8 cellular contexts compared by ENCODE assay signal in the genomic region with DNA sequence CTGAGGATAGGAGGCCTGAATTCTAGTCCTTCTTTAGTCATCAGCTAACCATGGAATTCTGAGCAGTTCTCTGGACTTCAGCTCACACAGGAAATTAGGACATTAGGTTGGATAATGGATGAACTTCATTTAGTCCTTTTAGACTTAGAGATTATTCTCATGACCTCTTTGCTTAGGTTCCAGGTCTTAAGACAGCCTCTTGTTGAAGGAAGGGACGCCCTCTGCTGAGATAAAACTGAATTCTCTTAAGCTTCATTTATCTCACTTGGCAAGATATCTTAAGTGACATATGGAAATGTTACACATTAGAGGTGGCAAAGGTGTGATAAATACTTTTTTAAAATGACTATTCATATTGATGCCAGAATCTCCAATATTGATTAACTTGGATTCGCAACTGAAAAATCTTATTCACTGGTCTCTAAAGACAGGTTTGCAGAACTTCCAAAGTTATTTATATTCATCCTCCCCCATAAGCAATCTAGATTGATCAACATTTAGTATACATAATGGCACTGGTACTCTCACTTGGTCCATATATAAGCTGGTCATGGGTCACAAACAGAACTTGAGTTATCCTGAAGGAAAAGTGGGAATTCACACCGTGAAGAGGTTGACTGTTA. TPM values are rescaled to one million over a fixed set of nuclear protein-coding genes. Genes with fewer than 3 reads are reported as not detected.
DNase-seq lines count a peak whose midpoint lies in the region; ATAC-seq and TF ChIP-seq lines count a peak whose summit lies in the region.

No MANE protein-coding gene starts in this region.

- no peaks in the 10 kb centered on the region for H3K27me3 ChIP-seq in vagina

- no peaks in the 10 kb centered on the region for H3K36me3 ChIP-seq in vagina

- ATAC-seq in GM18502 (IDR thresholded peaks at IDR 0.05; ENCODE audit: poor library complexity, unreplicated experiment), result peak; percentile 63
- no peak for ATAC-seq in activated T-cell treated with anti-CD3 and anti-CD28 coated beads, Interleukin-2, amount 50 U/mL, for 4 hours

- H3K27ac ChIP-seq in vagina, result no peak overlapping the region

- peaks cover 12% of the 10 kb centered on the region for H3K9me3 Mint-ChIP-seq in activated T-cell treated with anti-CD3 and anti-CD28 coated beads, Interleukin-2, amount 50 U/mL, for 4 hours

- no peaks in the 10 kb centered on the region for H3K36me3 Mint-ChIP-seq in activated T-cell treated with anti-CD3 and anti-CD28 coated beads, Interleukin-2, amount 50 U/mL, for 4 hours (ENCODE audit: insufficient read depth)

- DNase-seq in ACHN (peak; percentile 62), MV-4-11 (lab: John Stamatoyannopoulos, UW) (peak; percentile 82), amniotic epithelial cell (ENCODE audit: low read depth) (peak; percentile 89), iris pigment epithelial cell (ENCODE audit: low read depth) (peak; percentile 92), vagina (ENCODE audit: extremely low spot score in 2 of 2) (no peak), HuH-7.5 (ENCODE audit: low spot score) (no peak)
- DNase-seq in activated T-cell treated with anti-CD3 and anti-CD28 coated beads, Interleukin-2, amount 50 U/mL, for 4 hours, result no peak

- H3K9me3 ChIP-seq in vagina, result no peaks in the 10 kb centered on the region

- no peak overlapping the region for H3K4me3 Mint-ChIP-seq in activated T-cell treated with anti-CD3 and anti-CD28 coated beads, Interleukin-2, amount 50 U/mL, for 4 hours

- peaks cover 4% of the 10 kb centered on the region for H3K27me3 Mint-ChIP-seq in activated T-cell treated with anti-CD3 and anti-CD28 coated beads, Interleukin-2, amount 50 U/mL, for 4 hours (ENCODE audit: low read depth)

- intact Hi-C loops in vagina (cut with DNase I), result no loop called here

- in situ Hi-C loops in ACHN (cut with HindIII; ENCODE audit: low pct_ligation_motif_present, low pct_unique_long_range_greater_than_20kb, low sequenced_read_pairs), result no loop called here

- H3K4me1 ChIP-seq in vagina, result no peaks in the 10 kb centered on the region

- peak in 2 of 3 experiments; percentile 41 to 59 for TF ChIP-seq CTCF in vagina (IDR thresholded peaks at IDR 0.05)

- H3K4me1 Mint-ChIP-seq in activated T-cell treated with anti-CD3 and anti-CD28 coated beads, Interleukin-2, amount 50 U/mL, for 4 hours (ENCODE audit: low read depth), result no peaks in the 10 kb centered on the region

- TF ChIP-seq POLR2A in vagina (IDR thresholded peaks at IDR 0.05), result no peak

- H3K4me3 ChIP-seq in vagina, result no peak overlapping the region

RNA-seq across cellular contexts. Expression of gene ZNF366, which starts 16.9 kb away (rescaled TPM):
- total RNA-seq in vagina, result 3.2 TPM
- total RNA-seq in activated T-cell treated with anti-CD3 and anti-CD28 coated beads, Interleukin-2, amount 50 U/mL, for 4 hours, result not detected

Comparison
In these comparisons a context has a peak if more than half of its experiments do, and no peak if none do; other contexts are left out.
1. DNase-seq: peak in ACHN (single experiment), MV-4-11 (single experiment), amniotic epithelial cell (single experiment) and iris pigment epithelial cell (single experiment); none in vagina (0 of 2), activated T-cell treated with anti-CD3 and anti-CD28 coated beads, Interleukin-2, amount 50 U/mL, for 4 hours (single experiment) and HuH-7.5 (single experiment).